ENCODE assay signal across 3 cellular contexts in the genomic region with DNA sequence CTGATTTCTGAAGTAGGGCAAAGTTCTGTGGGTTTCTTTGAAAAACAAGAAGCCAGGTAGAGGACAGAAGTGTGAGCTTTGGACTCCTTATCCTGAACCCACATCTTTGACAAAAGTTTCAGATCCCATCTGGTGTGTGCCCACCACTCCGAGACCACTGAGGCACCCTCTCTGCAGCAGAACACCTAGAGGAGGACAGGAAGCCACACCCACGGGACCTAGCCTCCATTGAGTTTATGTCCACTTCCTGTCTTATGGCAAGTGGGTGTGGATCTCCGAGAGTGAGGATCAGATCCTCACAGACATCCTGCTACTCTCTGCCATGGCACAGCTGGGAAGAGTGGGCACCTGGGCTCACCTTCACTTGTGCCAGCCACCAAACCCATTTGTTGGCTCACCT.
TF ChIP-seq lines count a peak whose summit lies in the region.

No MANE protein-coding gene starts in this region.

TF ChIP-seq in A549, 52 proteins besides CTCF, POLR2A, EP300 and RAD21:
- no peak for TF ChIP-seq JUN (IDR thresholded peaks at IDR 0.05)
- no peak for TF ChIP-seq EHMT2 (IDR thresholded peaks at IDR 0.05; ENCODE audit: low read depth)
- no peak for TF ChIP-seq MYC (IDR thresholded peaks at IDR 0.05; ENCODE audit: borderline replicate concordance, low read length)

TF ChIP-seq in HCT116, 20 proteins besides CTCF, POLR2A, EP300 and RAD21:
- no peak for TF ChIP-seq SIN3A (IDR thresholded peaks at IDR 0.05; ENCODE audit: low read depth)
- TF ChIP-seq, protein P1, sequence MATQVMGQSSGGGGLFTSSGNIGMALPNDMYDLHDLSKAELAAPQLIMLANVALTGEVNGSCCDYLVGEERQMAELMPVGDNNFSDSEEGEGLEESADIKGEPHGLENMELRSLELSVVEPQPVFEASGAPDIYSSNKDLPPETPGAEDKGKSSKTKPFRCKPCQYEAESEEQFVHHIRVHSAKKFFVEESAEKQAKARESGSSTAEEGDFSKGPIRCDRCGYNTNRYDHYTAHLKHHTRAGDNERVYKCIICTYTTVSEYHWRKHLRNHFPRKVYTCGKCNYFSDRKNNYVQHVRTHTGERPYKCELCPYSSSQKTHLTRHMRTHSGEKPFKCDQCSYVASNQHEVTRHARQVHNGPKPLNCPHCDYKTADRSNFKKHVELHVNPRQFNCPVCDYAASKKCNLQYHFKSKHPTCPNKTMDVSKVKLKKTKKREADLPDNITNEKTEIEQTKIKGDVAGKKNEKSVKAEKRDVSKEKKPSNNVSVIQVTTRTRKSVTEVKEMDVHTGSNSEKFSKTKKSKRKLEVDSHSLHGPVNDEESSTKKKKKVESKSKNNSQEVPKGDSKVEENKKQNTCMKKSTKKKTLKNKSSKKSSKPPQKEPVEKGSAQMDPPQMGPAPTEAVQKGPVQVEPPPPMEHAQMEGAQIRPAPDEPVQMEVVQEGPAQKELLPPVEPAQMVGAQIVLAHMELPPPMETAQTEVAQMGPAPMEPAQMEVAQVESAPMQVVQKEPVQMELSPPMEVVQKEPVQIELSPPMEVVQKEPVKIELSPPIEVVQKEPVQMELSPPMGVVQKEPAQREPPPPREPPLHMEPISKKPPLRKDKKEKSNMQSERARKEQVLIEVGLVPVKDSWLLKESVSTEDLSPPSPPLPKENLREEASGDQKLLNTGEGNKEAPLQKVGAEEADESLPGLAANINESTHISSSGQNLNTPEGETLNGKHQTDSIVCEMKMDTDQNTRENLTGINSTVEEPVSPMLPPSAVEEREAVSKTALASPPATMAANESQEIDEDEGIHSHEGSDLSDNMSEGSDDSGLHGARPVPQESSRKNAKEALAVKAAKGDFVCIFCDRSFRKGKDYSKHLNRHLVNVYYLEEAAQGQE (IDR thresholded peaks at IDR 0.05; ENCODE audit: low read depth) = no peak
- no peak for TF ChIP-seq JUND (IDR thresholded peaks at IDR 0.05)
- no peak for TF ChIP-seq ZFX (IDR thresholded peaks at IDR 0.05)
- TF ChIP-seq, protein P2, sequence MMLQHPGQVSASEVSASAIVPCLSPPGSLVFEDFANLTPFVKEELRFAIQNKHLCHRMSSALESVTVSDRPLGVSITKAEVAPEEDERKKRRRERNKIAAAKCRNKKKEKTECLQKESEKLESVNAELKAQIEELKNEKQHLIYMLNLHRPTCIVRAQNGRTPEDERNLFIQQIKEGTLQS (IDR thresholded peaks at IDR 0.05) = no peak
- no peak for TF ChIP-seq EGR1 (IDR thresholded peaks at IDR 0.05; ENCODE audit: low read depth)
- no peak for TF ChIP-seq TCF7L2 (IDR thresholded peaks at IDR 0.05; ENCODE audit: borderline replicate concordance, extremely low read depth, insufficient read depth, insufficient read length)
- TF ChIP-seq FOSL1 (IDR thresholded peaks at IDR 0.05; ENCODE audit: low read depth) = no peak
- TF ChIP-seq YY1 (IDR thresholded peaks at IDR 0.05; ENCODE audit: extremely low read depth, insufficient replicate concordance, low read depth, low read length) = no peak

TF ChIP-seq in GM12878, 131 proteins besides CTCF, POLR2A, EP300 and RAD21:
- no peak for TF ChIP-seq NFIC (IDR thresholded peaks at IDR 0.05; ENCODE audit: low read depth, low read length)
- TF ChIP-seq MEF2A (IDR thresholded peaks at IDR 0.05; ENCODE audit: insufficient read depth, low read depth, low read length) = no peak
TF ChIP-seq in GM12878: peak in this region for 0.
